2 cellular contexts compared by ENCODE assay signal in the genomic region with DNA sequence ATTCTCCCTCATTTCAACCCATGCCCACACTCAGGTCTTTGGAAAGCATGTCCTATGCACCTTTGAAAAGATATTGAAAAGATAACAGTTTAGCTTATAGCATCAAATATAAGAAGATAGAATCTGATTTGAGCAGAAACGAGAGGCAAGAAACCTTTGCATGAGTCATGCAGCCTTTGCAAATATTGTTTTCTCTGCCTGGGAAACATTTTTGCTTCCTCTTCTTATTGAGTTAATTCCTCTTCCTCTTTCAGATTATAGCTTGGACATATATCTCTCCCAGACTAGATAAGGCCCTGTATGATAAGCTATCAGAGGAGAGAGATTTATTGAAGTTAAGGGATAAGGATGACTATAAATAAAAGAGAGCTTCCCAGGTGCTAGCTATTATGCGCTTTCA.
TF ChIP-seq lines count a peak whose summit lies in the region.

No MANE protein-coding gene starts in this region.

TF ChIP-seq in IMR-90, 13 proteins besides CTCF, POLR2A, EP300 and RAD21:
- TF ChIP-seq MAZ (IDR thresholded peaks at IDR 0.05; ENCODE audit: borderline replicate concordance, low read depth, low read length) (no peak), NFE2L2 (IDR thresholded peaks at IDR 0.05; ENCODE audit: low read depth, low read length) (no peak), CEBPB (IDR thresholded peaks at IDR 0.05; ENCODE audit: low read depth, low read length) (no peak), SMC3 (IDR thresholded peaks at IDR 0.05; ENCODE audit: low read depth, low read length) (no peak), MAFK (IDR thresholded peaks at IDR 0.05; ENCODE audit: low read depth, low read length) (no peak)
- TF ChIP-seq, protein P1, sequence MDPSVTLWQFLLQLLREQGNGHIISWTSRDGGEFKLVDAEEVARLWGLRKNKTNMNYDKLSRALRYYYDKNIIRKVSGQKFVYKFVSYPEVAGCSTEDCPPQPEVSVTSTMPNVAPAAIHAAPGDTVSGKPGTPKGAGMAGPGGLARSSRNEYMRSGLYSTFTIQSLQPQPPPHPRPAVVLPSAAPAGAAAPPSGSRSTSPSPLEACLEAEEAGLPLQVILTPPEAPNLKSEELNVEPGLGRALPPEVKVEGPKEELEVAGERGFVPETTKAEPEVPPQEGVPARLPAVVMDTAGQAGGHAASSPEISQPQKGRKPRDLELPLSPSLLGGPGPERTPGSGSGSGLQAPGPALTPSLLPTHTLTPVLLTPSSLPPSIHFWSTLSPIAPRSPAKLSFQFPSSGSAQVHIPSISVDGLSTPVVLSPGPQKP (IDR thresholded peaks at IDR 0.05; ENCODE audit: borderline replicate concordance, low read depth, low read length): no peak

TF ChIP-seq in endothelial cell of umbilical vein, 7 proteins besides CTCF, POLR2A, EP300 and RAD21:
- TF ChIP-seq GATA2 (IDR thresholded peaks at IDR 0.05; ENCODE audit: insufficient read depth, insufficient read length, low read depth, low read length): peak; percentile 52
- TF ChIP-seq JUN (IDR thresholded peaks at IDR 0.05; ENCODE audit: borderline replicate concordance, insufficient read depth, insufficient read length, low read depth): peak; percentile 30
- TF ChIP-seq, protein P2, sequence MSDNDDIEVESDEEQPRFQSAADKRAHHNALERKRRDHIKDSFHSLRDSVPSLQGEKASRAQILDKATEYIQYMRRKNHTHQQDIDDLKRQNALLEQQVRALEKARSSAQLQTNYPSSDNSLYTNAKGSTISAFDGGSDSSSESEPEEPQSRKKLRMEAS (IDR thresholded peaks at IDR 0.05; ENCODE audit: insufficient read depth, insufficient read length): no peak
- TF ChIP-seq FOS (IDR thresholded peaks at IDR 0.05; ENCODE audit: borderline replicate concordance, insufficient read depth, low read length): peak; percentile 90
